ENCODE assay signal across 21 cellular contexts in the genomic region with DNA sequence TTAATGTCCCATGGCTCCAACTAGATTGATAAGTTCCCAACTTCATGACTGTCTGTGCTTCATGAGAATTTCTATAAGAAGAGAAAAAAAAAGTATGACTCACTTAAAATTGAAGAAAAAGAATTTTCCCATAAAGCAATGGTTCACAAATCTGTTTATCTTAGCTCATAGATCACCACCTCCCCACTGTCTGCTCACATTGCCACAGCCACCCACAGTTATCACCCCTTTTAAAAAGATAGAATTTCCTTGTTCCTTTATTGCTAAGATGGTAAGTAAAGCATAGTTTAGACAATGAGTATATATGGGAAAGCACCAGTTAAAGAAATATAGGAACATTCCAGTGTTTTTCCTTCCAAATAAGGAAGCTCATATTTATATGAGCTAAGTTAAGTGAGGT.
A peak's percentile ranks its signal among the peaks of the same experiment; 100 is the strongest.
DNase-seq lines count a peak whose midpoint lies in the region; ATAC-seq, FAIRE-seq and TF ChIP-seq lines count a peak whose summit lies in the region.
"Had no signal": no experiment of that assay in that cellular context is flagged by ENCODE, and none has a peak within 500 bp of the region (broad histone marks: within the 10 kb centered on the region; RNA-seq: fewer than 3 reads in every experiment).

No MANE protein-coding gene starts in this region.

- RAD21 ChIA-PET in HCT116 (lab: Charles Lee; ENCODE audit: low non-redundant PET in 1 of 2, low total read pairs in 2 of 2, uncharacterized antibody in 2 of 2, unreplicated experiment in 2 of 2), result no interaction called here

- CTCF ChIA-PET in HCT116 (lab: Charles Lee), result interaction anchor here (1.2 kb wide), 1 partner anchor 9 kb away, joined by 4 read pairs; no protein-coding TSS in a partner anchor

- H3K4me2 ChIP-seq in HCT116 (ENCODE audit: low read length), result no peak overlapping the region
- H3K4me2 ChIP-seq in fibroblast of lung (ENCODE audit: extremely low read depth, insufficient read depth, low read length), result no peak overlapping the region
- H3K4me2 ChIP-seq: SK-N-SH, smooth muscle cell had no signal

- H3K79me2 ChIP-seq in HCT116 (ENCODE audit: insufficient read depth, low read length), result no peaks in the 10 kb centered on the region
- no peaks in the 10 kb centered on the region for H3K79me2 ChIP-seq in fibroblast of lung (ENCODE audit: control insufficient read depth, insufficient read depth, low read length)

- TF ChIP-seq CTCF in HCT116 (IDR thresholded peaks at IDR 0.05 in 2 of 3, conservative IDR thresholded peaks at IDR 0.05 in 1 of 3; ENCODE audit: borderline replicate concordance in 1 of 3, insufficient read depth in 1 of 3, low read depth in 2 of 3, low read length in 2 of 3), result no peak
- TF ChIP-seq CTCF in fibroblast of lung (conservative IDR thresholded peaks at IDR 0.05 in 1 of 2, IDR thresholded peaks at IDR 0.05 in 1 of 2; ENCODE audit: low read depth in 1 of 2, low read length in 2 of 2), result no peak
- TF ChIP-seq CTCF in tibial nerve (IDR thresholded peaks at IDR 0.05), result no peak

- POLR2A ChIA-PET in HCT116 (lab: Charles Lee), result no interaction called here

- no peak for FAIRE-seq in urothelium cell line (lab: Jason Lieb, UNC)
- FAIRE-seq: RCC 7860 had no signal

- H3K4me1 ChIP-seq in HCT116 (ENCODE audit: control insufficient read depth in 1 of 2, insufficient read depth in 2 of 2, low read length in 2 of 2) (peaks cover 0 to 7% of the 10 kb centered on the region in 2 experiments; a peak in 2 of 4 replicates), SJSA1 (replicated peaks) (peaks cover 26% of the 10 kb centered on the region), fibroblast of lung (ENCODE audit: control insufficient read depth, extremely low read depth, insufficient read depth, low read length) (peaks cover 7% of the 10 kb centered on the region), tibial nerve (peaks cover 0 to 53% (median 27%) of the 10 kb centered on the region in 4 donors)
- H3K4me1 ChIP-seq: Caco-2 had no signal

- H4K20me1 ChIP-seq in HCT116 (ENCODE audit: insufficient read depth) (no peaks in the 10 kb centered on the region), fibroblast of lung (ENCODE audit: control insufficient read depth, extremely low read depth, insufficient read depth, low read length) (no peaks in the 10 kb centered on the region)

- no peaks in the 10 kb centered on the region for H3K9me3 ChIP-seq in HCT116 (ENCODE audit: control insufficient read depth in 1 of 2, insufficient read depth in 1 of 2, low read depth in 1 of 2, low read length in 2 of 2)
- H3K9me3 ChIP-seq in SJSA1 (replicated peaks), result no peaks in the 10 kb centered on the region
- no peaks in the 10 kb centered on the region for H3K9me3 ChIP-seq in fibroblast of lung (ENCODE audit: control insufficient read depth, insufficient read depth, low read depth, low read length)
- no peaks in the 10 kb centered on the region for H3K9me3 ChIP-seq in tibial nerve
- H3K9me3 ChIP-seq: Caco-2, esophagus squamous epithelium, SK-N-SH, transverse colon had no signal

- H3K27me3 ChIP-seq in HCT116 (ENCODE audit: insufficient read depth, low read length) (no peaks in the 10 kb centered on the region), SJSA1 (replicated peaks) (no peaks in the 10 kb centered on the region), fibroblast of lung (ENCODE audit: control insufficient read depth, insufficient read depth, low read length) (no peaks in the 10 kb centered on the region), tibial nerve (no peaks in the 10 kb centered on the region)
- H3K27me3 ChIP-seq: esophagus squamous epithelium, heart left ventricle, transverse colon had no signal

- no peak for TF ChIP-seq RAD21 in HCT116 (IDR thresholded peaks at IDR 0.05; ENCODE audit: low read depth)

- no peak overlapping the region for H3K9ac ChIP-seq in HCT116 (ENCODE audit: low read length)
- no peak overlapping the region for H3K9ac ChIP-seq in fibroblast of lung (ENCODE audit: insufficient read depth, low read length)
- H3K9ac ChIP-seq: SK-N-SH had no signal

- H3K36me3 ChIP-seq in HCT116 (ENCODE audit: control insufficient read depth in 1 of 2, insufficient read depth in 2 of 2, low read length in 2 of 2) (no peaks in the 10 kb centered on the region), SJSA1 (no peaks in the 10 kb centered on the region), fibroblast of lung (ENCODE audit: control insufficient read depth, insufficient read depth, low read length) (no peaks in the 10 kb centered on the region), tibial nerve (no peaks in the 10 kb centered on the region)
- H3K36me3 ChIP-seq: esophagus squamous epithelium, heart left ventricle, transverse colon had no signal

- ATAC-seq in HCT116 (no peak), left lobe of liver (no peak)
- ATAC-seq: heart left ventricle, WTC11 had no signal

- no peak overlapping the region for H3K27ac ChIP-seq in HCT116 (ENCODE audit: low read depth, low read length)
- peak overlapping the region; percentile 14; the same call in 1 of the 2 replicates for H3K27ac ChIP-seq in SJSA1
- peak overlapping the region; percentile 10 for H3K27ac ChIP-seq in fibroblast of lung (ENCODE audit: insufficient read depth, low read length)
- no peak overlapping the region for H3K27ac ChIP-seq in tibial nerve
- H3K27ac ChIP-seq: esophagus squamous epithelium, heart left ventricle had no signal

- intact Hi-C loops in HCT116 (cut with micrococcal nuclease), result no loop called here

- H2AFZ ChIP-seq in HCT116 (ENCODE audit: low read depth, low read length, poor library complexity, severe bottlenecking) (peak overlapping the region; percentile 45), fibroblast of lung (ENCODE audit: low read length) (no peak overlapping the region)

- H3K9me2 ChIP-seq in HCT116 (ENCODE audit: insufficient read depth), result no peaks in the 10 kb centered on the region
- H3K9me2 ChIP-seq: SK-N-SH had no signal

- H3K4me3 ChIP-seq in HCT116 (replicated peaks in 1 of 2; ENCODE audit: low read depth in 1 of 2, low read length in 2 of 2) (no peak overlapping the region), SJSA1 (no peak overlapping the region), fibroblast of lung (replicated peaks in 1 of 4; ENCODE audit: control extremely low read depth in 1 of 4, insufficient read depth in 1 of 4, low read depth in 3 of 4, low read length in 4 of 4) (no peak overlapping the region), tibial nerve (no peak overlapping the region)
- H3K4me3 ChIP-seq: esophagus squamous epithelium, heart left ventricle, smooth muscle cell, transverse colon had no signal

- no peak for DNase-seq in HCT116 (ENCODE audit: low read depth, low spot score)
- DNase-seq in SJSA1 (ENCODE audit: low read depth in 1 of 2, low spot score in 2 of 2), result peak in 1 of 2 experiments; percentile 43
- peak; percentile 55 to 56 for DNase-seq in fibroblast of lung (ENCODE audit: low read depth in 2 of 2)
- DNase-seq in non-pigmented ciliary epithelial cell (ENCODE audit: low read depth), result peak; percentile 64
- no peak for DNase-seq in urothelium cell line (ENCODE audit: low spot score)
- no peak for DNase-seq in tibial nerve (ENCODE audit: low spot score in 2 of 2)
- no peak for DNase-seq in left lobe of liver (ENCODE audit: low spot score)
- no peak for DNase-seq in NCI-H128 (lab: John Stamatoyannopoulos, UW; ENCODE audit: unreplicated experiment)
- DNase-seq: activated CD4-positive, alpha-beta memory T cell treated with anti-CD3 and anti-CD28 coated beads, Interleukin-2, amount 10 ng/mL, durations not matched to agents 7 days and 5 days; Caco-2; effector CD8-positive, alpha-beta T cell; esophagus squamous epithelium; heart left ventricle; NCI-H1694; NCI-H2227 treated with DMSO at 0.1 percent for 48 hours; SK-N-SH; stimulated activated CD4-positive, alpha-beta T cell treated with anti-CD3 and anti-CD28 coated beads, Interleukin-4, amount 100 ng/mL, for 1 hour; transverse colon had no signal

- no TSS peak for BruUV-seq in HCT116 (replicated peaks; lab: Mats Ljungman, UMichigan)

- TF ChIP-seq EP300 in tibial nerve (IDR thresholded peaks at IDR 0.05), result no peak

- no peak for TF ChIP-seq POLR2A in HCT116 (IDR thresholded peaks at IDR 0.05; ENCODE audit: borderline replicate concordance, extremely low read depth, insufficient read depth, insufficient read length)
- no peak for TF ChIP-seq POLR2A in tibial nerve (IDR thresholded peaks at IDR 0.05)

TF ChIP-seq in HCT116, 20 proteins besides CTCF, POLR2A, EP300 and RAD21:
- TF ChIP-seq EZH2phosphoT487 (IDR thresholded peaks at IDR 0.05; ENCODE audit: borderline replicate concordance), result no peak
- no peak for TF ChIP-seq TCF7L2 (IDR thresholded peaks at IDR 0.05; ENCODE audit: borderline replicate concordance, extremely low read depth, insufficient read depth, insufficient read length)
- TF ChIP-seq ZNF274 (IDR thresholded peaks at IDR 0.05; ENCODE audit: low read depth, low read length), result no peak
- no peak for TF ChIP-seq YY1 (IDR thresholded peaks at IDR 0.05; ENCODE audit: extremely low read depth, insufficient replicate concordance, low read depth, low read length)
- TF ChIP-seq ELF1 (IDR thresholded peaks at IDR 0.05; ENCODE audit: borderline replicate concordance, low read depth), result no peak
- no peak for TF ChIP-seq SIN3A (IDR thresholded peaks at IDR 0.05; ENCODE audit: low read depth)
- TF ChIP-seq JUND (IDR thresholded peaks at IDR 0.05), result no peak
- no peak for TF ChIP-seq ATF3 (IDR thresholded peaks at IDR 0.05)
- no peak for TF ChIP-seq CBX3 (IDR thresholded peaks at IDR 0.05; ENCODE audit: low read depth)
- no peak for TF ChIP-seq FOSL1 (IDR thresholded peaks at IDR 0.05; ENCODE audit: low read depth)
- TF ChIP-seq SP1 (IDR thresholded peaks at IDR 0.05; ENCODE audit: low read depth), result no peak
- no peak for TF ChIP-seq ZBTB33 (IDR thresholded peaks at IDR 0.05; ENCODE audit: extremely low read depth, insufficient replicate concordance, low read length)
TF ChIP-seq in HCT116: peak in this region for 0.

Comparison
In these comparisons a context has a peak if more than half of its experiments do, and no peak if none do; other contexts are left out.
1. DNase-seq: peak in fibroblast of lung (2 of 2) and non-pigmented ciliary epithelial cell (single experiment); none in HCT116 (single experiment), urothelium cell line (single experiment), tibial nerve (0 of 2), left lobe of liver (single experiment) and NCI-H128 (single experiment).
2. H3K27ac ChIP-seq: peak in SJSA1 (single experiment) and fibroblast of lung (single experiment); none in HCT116 (single experiment) and tibial nerve (0 of 4).